8 cellular contexts compared by ENCODE assay signal in genomic region chr19:11242864-11243797, GRCh38. TPM values are rescaled to one million over a fixed set of nuclear protein-coding genes. Genes with fewer than 3 reads are reported as not detected.
DNase-seq lines count a peak whose midpoint lies in the region; ATAC-seq lines count a peak whose summit lies in the region.

No MANE protein-coding gene starts in this region.

- CTCF ChIA-PET in activated CD4-positive, alpha-beta memory T cell treated with anti-CD3 and anti-CD28 coated beads, Interleukin-2, amount 10 ng/mL, durations not matched to agents 7 days and 5 days (lab: Charles Lee) = interaction anchor here (0.6 to 1.8 kb wide), 9 partner anchors 11 to 845 kb away, joined by 3 to 5 read pairs (median 4); partner anchors contain the start of gene SWSAP1

- peaks cover 4% of the 10 kb centered on the region for H3K4me1 Mint-ChIP-seq in activated CD4-positive, alpha-beta memory T cell treated with anti-CD3 and anti-CD28 coated beads, Interleukin-2, amount 10 ng/mL, durations not matched to agents 7 days and 5 days
- H3K4me1 Mint-ChIP-seq in memory B cell = peaks cover 4% of the 10 kb centered on the region

- DNase-seq in C1 segment of cervical spinal cord (lab: John Stamatoyannopoulos, UW) (peak in 13 of 14 donors; percentile 6 to 87 (median 76)), GOT3 (lab: John Stamatoyannopoulos, UW) (peak; percentile 11), NCI-H460 (ENCODE audit: extremely low read depth, low read depth) (peak; percentile 78), ecto neural progenitor cell (ENCODE audit: low spot score) (peak; percentile 97), memory B cell (ENCODE audit: low spot score in 2 of 2) (peak; percentile 76 to 88)
- DNase-seq in activated CD4-positive, alpha-beta memory T cell treated with anti-CD3 and anti-CD28 coated beads, Interleukin-2, amount 10 ng/mL, durations not matched to agents 7 days and 5 days = peak; percentile 87
- DNase-seq in stimulated activated CD8-positive, alpha-beta memory T cell treated with anti-CD3 and anti-CD28 coated beads, Interleukin-12 subunit alpha, Interleukin-12 subunit beta, amount 100 ng/mL, for 4 hours (ENCODE audit: low read depth) = peak; percentile 61

- peaks cover 3% of the 10 kb centered on the region for H3K9me3 Mint-ChIP-seq in activated CD4-positive, alpha-beta memory T cell treated with anti-CD3 and anti-CD28 coated beads, Interleukin-2, amount 10 ng/mL, durations not matched to agents 7 days and 5 days
- H3K9me3 Mint-ChIP-seq in memory B cell = peaks cover 6% of the 10 kb centered on the region

- peak; percentile 97 for ATAC-seq in memory B cell (ENCODE audit: low read depth)
- ATAC-seq in GM19467 (IDR thresholded peaks at IDR 0.05; ENCODE audit: unreplicated experiment) = no peak

- no peak overlapping the region for H3K4me3 Mint-ChIP-seq in activated CD4-positive, alpha-beta memory T cell treated with anti-CD3 and anti-CD28 coated beads, Interleukin-2, amount 10 ng/mL, durations not matched to agents 7 days and 5 days
- H3K4me3 Mint-ChIP-seq in memory B cell = no peak overlapping the region

- no peaks in the 10 kb centered on the region for H3K36me3 Mint-ChIP-seq in activated CD4-positive, alpha-beta memory T cell treated with anti-CD3 and anti-CD28 coated beads, Interleukin-2, amount 10 ng/mL, durations not matched to agents 7 days and 5 days (ENCODE audit: low read depth)
- peaks cover 3% of the 10 kb centered on the region for H3K36me3 Mint-ChIP-seq in memory B cell

- POLR2A ChIA-PET in activated CD4-positive, alpha-beta memory T cell treated with anti-CD3 and anti-CD28 coated beads, Interleukin-2, amount 10 ng/mL, durations not matched to agents 7 days and 5 days (lab: Charles Lee) = interaction anchor here (1.3 kb wide), 1 partner anchor 240 kb away, joined by 4 read pairs; no protein-coding TSS in a partner anchor

- H3K27me3 Mint-ChIP-seq in activated CD4-positive, alpha-beta memory T cell treated with anti-CD3 and anti-CD28 coated beads, Interleukin-2, amount 10 ng/mL, durations not matched to agents 7 days and 5 days = peaks cover 9% of the 10 kb centered on the region
- H3K27me3 Mint-ChIP-seq in memory B cell = peaks cover 3% of the 10 kb centered on the region

- no peak overlapping the region for H3K27ac Mint-ChIP-seq in activated CD4-positive, alpha-beta memory T cell treated with anti-CD3 and anti-CD28 coated beads, Interleukin-2, amount 10 ng/mL, durations not matched to agents 7 days and 5 days
- H3K27ac Mint-ChIP-seq in memory B cell = peak overlapping the region; percentile 12

RNA-seq across cellular contexts. Expression of gene ANGPTL8, which starts 3.7 kb away (rescaled TPM):
- not detected in 2 replicates for total RNA-seq in NCI-H460 (2014; rRNA removed; shearing (Covaris generic))
- polyA plus RNA-seq in NCI-H460 (2014; cell fraction: nucleus; rRNA removed) = not detected in 2 replicates
- total RNA-seq in activated CD4-positive, alpha-beta memory T cell treated with anti-CD3 and anti-CD28 coated beads, Interleukin-2, amount 10 ng/mL, durations not matched to agents 7 days and 5 days = not detected

RNA-seq across cellular contexts. Expression of gene DOCK6, which starts 19.2 kb away (rescaled TPM):
- total RNA-seq in NCI-H460 (2014; rRNA removed; shearing (Covaris generic)) = 13.9 and 15.1 TPM in 2 replicates
- 19.9 and 26.8 TPM in 2 replicates for polyA plus RNA-seq in NCI-H460 (2014; cell fraction: nucleus; rRNA removed)
- total RNA-seq in activated CD4-positive, alpha-beta memory T cell treated with anti-CD3 and anti-CD28 coated beads, Interleukin-2, amount 10 ng/mL, durations not matched to agents 7 days and 5 days = under 1 TPM; 0.35 to 0.68 TPM

RNA-seq across cellular contexts. Expression of gene KANK2, which starts 45.8 kb away (rescaled TPM):
- 14.2 and 15.0 TPM in 2 replicates for total RNA-seq in NCI-H460 (2014; rRNA removed; shearing (Covaris generic))
- 30.7 and 40.9 TPM in 2 replicates for polyA plus RNA-seq in NCI-H460 (2014; cell fraction: nucleus; rRNA removed)
- total RNA-seq in activated CD4-positive, alpha-beta memory T cell treated with anti-CD3 and anti-CD28 coated beads, Interleukin-2, amount 10 ng/mL, durations not matched to agents 7 days and 5 days = 1 to 10 TPM; 2.3 to 2.8 TPM

RNA-seq across cellular contexts. Expression of gene TSPAN16, which starts 52.8 kb away (rescaled TPM):
- not detected in 2 replicates for total RNA-seq in NCI-H460 (2014; rRNA removed; shearing (Covaris generic))
- not detected in 2 replicates for polyA plus RNA-seq in NCI-H460 (2014; cell fraction: nucleus; rRNA removed)
- total RNA-seq in activated CD4-positive, alpha-beta memory T cell treated with anti-CD3 and anti-CD28 coated beads, Interleukin-2, amount 10 ng/mL, durations not matched to agents 7 days and 5 days = not detected

Comparison
In these comparisons a context has a peak if more than half of its experiments do, and no peak if none do; other contexts are left out.
1. DNase-seq: peak in every context shown above with its lines; median percentile 97 in ecto neural progenitor cell; 87 in activated CD4-positive, alpha-beta memory T cell treated with anti-CD3 and anti-CD28 coated beads, Interleukin-2, amount 10 ng/mL, durations not matched to agents 7 days and 5 days; 82 in memory B cell; 78 in NCI-H460; 76 in C1 segment of cervical spinal cord; 61 in stimulated activated CD8-positive, alpha-beta memory T cell treated with anti-CD3 and anti-CD28 coated beads, Interleukin-12 subunit alpha, Interleukin-12 subunit beta, amount 100 ng/mL, for 4 hours; 11 in GOT3.